Comparison of ENCODE assay signal across 18 cellular contexts in the genomic region with DNA sequence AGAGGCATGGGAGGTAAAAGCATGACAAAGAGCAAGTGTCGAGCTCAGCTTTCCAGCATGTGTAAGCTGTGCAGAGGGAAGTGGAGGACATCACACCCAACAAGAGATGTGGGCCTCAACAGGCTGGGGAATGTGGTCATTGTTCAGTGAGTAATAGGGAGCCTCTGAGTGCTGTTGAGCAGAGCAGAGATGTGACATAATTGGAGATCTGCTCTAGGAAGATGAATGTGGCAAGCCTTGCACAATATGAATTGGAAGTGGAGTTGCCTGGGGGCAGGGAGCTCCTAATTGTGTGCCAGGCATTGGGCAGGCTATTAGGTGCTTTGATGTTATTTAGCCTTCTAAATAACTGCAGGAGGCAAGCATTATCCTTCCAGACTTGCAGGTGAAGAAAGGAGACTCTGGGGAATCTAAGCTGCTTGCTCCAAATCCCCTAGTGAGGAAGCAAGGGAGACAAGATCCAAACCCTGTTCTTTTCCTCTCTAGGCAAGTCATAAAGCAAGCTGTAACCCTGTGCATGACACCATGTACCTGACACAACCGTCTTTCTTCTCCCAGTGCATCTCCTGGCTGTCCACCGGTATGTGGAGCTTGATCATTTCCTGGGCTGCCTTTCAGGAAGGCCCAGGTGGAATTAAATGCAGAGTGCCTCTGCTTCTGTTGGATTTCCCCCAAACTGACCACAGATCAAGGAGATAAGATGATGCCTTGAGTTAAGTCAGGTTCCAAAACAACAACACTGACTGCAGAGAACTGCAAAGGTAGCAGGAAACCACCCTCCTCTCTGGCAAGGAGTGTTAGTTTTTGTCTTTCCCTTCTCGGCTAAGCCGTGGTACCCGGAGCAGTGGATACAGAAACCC.
A peak's percentile ranks its signal among the peaks of the same experiment; 100 is the strongest.
DNase-seq lines count a peak whose midpoint lies in the region; ATAC-seq and TF ChIP-seq lines count a peak whose summit lies in the region.
"Had no signal": no experiment of that assay in that cellular context is flagged by ENCODE, and none has a peak within 500 bp of the region (broad histone marks: within the 10 kb centered on the region; RNA-seq: fewer than 3 reads in every experiment).

No MANE protein-coding gene starts in this region.

- H3K27ac ChIP-seq in BLaER1 (0 out of 2 replicates have a peak overlapping the region, but pooled peaks have one; percentile 11), mammary epithelial cell (ENCODE audit: insufficient read depth, low read depth, low read length) (no peak overlapping the region), foreskin keratinocyte (no peak overlapping the region), spleen (no peak overlapping the region)
- H3K27ac ChIP-seq: KMS-11 had no signal

- no peak overlapping the region for H3K27ac Mint-ChIP-seq in activated T-cell treated with anti-CD3 and anti-CD28 coated beads, Interleukin-2, amount 50 U/mL, for 24 hours
- H3K27ac Mint-ChIP-seq: B cell; CD8-positive, alpha-beta T cell; GM23338 had no signal

- H3K4me3 ChIP-seq in BLaER1 = no peak overlapping the region
- H3K4me3 ChIP-seq in mammary epithelial cell (replicated peaks in 1 of 3; ENCODE audit: insufficient read depth in 1 of 3, low read depth in 2 of 3, low read length in 3 of 3) = no peak overlapping the region
- H3K4me3 ChIP-seq in spleen = no peak overlapping the region
- H3K4me3 ChIP-seq: GM23338 had no signal

- H3K9me3 ChIP-seq in BLaER1 (peaks cover 21% of the 10 kb centered on the region), mammary epithelial cell (replicated peaks; ENCODE audit: insufficient read depth, low read length) (no peaks in the 10 kb centered on the region), spleen (peaks cover 0 to 10% (median 2%) of the 10 kb centered on the region in 8 donors)

- peaks cover 44% of the 10 kb centered on the region for H3K4me1 ChIP-seq in BLaER1
- H3K4me1 ChIP-seq in mammary epithelial cell (ENCODE audit: insufficient read depth, low read length) = peaks cover 13% of the 10 kb centered on the region
- no peaks in the 10 kb centered on the region for H3K4me1 ChIP-seq in foreskin keratinocyte
- H3K4me1 ChIP-seq in spleen = no peaks in the 10 kb centered on the region

- intact Hi-C loops in mammary epithelial cell (cut with micrococcal nuclease) (no loop called here), spleen (cut with DNase I; ENCODE audit: low total_unique reads) (no loop called here)

- no peaks in the 10 kb centered on the region for H4K20me1 ChIP-seq in BLaER1
- no peaks in the 10 kb centered on the region for H4K20me1 ChIP-seq in mammary epithelial cell (ENCODE audit: insufficient read depth, low read length)

- TF ChIP-seq POLR2A in spleen (IDR thresholded peaks at IDR 0.05) = no peak

- H3K9me3 Mint-ChIP-seq in activated T-cell treated with anti-CD3 and anti-CD28 coated beads, Interleukin-2, amount 50 U/mL, for 24 hours = no peaks in the 10 kb centered on the region
- H3K9me3 Mint-ChIP-seq: CD8-positive, alpha-beta T cell; GM23338 had no signal

- H3K4me2 ChIP-seq in BLaER1 (peak overlapping the region; percentile 29), mammary epithelial cell (ENCODE audit: insufficient read depth, low read depth, low read length) (no peak overlapping the region)
- H3K4me2 ChIP-seq: GM23338, KMS-11 had no signal

- no peak overlapping the region for H3K4me3 Mint-ChIP-seq in activated T-cell treated with anti-CD3 and anti-CD28 coated beads, Interleukin-2, amount 50 U/mL, for 24 hours
- H3K4me3 Mint-ChIP-seq: B cell; CD8-positive, alpha-beta T cell; GM23338 had no signal

- no peaks in the 10 kb centered on the region for H3K4me1 Mint-ChIP-seq in activated T-cell treated with anti-CD3 and anti-CD28 coated beads, Interleukin-2, amount 50 U/mL, for 24 hours (ENCODE audit: low read depth)
- H3K4me1 Mint-ChIP-seq: B cell had no signal

- DNase-seq in M059J (ENCODE audit: low read depth) (peak; percentile 67), mammary epithelial cell (peak; percentile 86), foreskin keratinocyte (peak; percentile 50 to 78), NCI-H2081 (lab: John Stamatoyannopoulos, UW) (no peak), spleen (no peak)
- DNase-seq in activated T-cell treated with anti-CD3 and anti-CD28 coated beads, Interleukin-2, amount 50 U/mL, for 24 hours = no peak
- DNase-seq: CD8-positive, alpha-beta T cell; DMS79 treated with DMSO at 0.1 percent for 48 hours; GDM1; MM.1S; NCI-H1436; NCI-H82; SIG-M5 had no signal

- in situ Hi-C loops in mammary epithelial cell (cut with MboI; ENCODE audit: low sequenced_read_pairs in 2 of 2) = no loop called here

- no peaks in the 10 kb centered on the region for H3K27me3 ChIP-seq in BLaER1
- no peaks in the 10 kb centered on the region for H3K27me3 ChIP-seq in mammary epithelial cell (ENCODE audit: insufficient read depth, low read length)
- H3K27me3 ChIP-seq in foreskin keratinocyte = no peaks in the 10 kb centered on the region
- peaks cover 0 to 7% (median 0%) of the 10 kb centered on the region in 7 donors for H3K27me3 ChIP-seq in spleen (replicated peaks in 1 of 7)

- H3K27me3 Mint-ChIP-seq in activated T-cell treated with anti-CD3 and anti-CD28 coated beads, Interleukin-2, amount 50 U/mL, for 24 hours = peaks cover 5% of the 10 kb centered on the region
- H3K27me3 Mint-ChIP-seq: B cell had no signal

- no peak overlapping the region for H3K9ac ChIP-seq in BLaER1
- no peak overlapping the region for H3K9ac ChIP-seq in mammary epithelial cell (ENCODE audit: insufficient read depth, low read length)
- H3K9ac ChIP-seq: KMS-11 had no signal

- peak; percentile 64 for ATAC-seq in foreskin keratinocyte
- no peak for ATAC-seq in GM21381 (IDR thresholded peaks at IDR 0.05; ENCODE audit: unreplicated experiment)
- ATAC-seq: CD8-positive, alpha-beta T cell; GM23338 had no signal

- dilution Hi-C loops in mammary epithelial cell (cut with HindIII; ENCODE audit: low sequenced_read_pairs) = no loop called here

- no peaks in the 10 kb centered on the region for H3K36me3 Mint-ChIP-seq in activated T-cell treated with anti-CD3 and anti-CD28 coated beads, Interleukin-2, amount 50 U/mL, for 24 hours (ENCODE audit: low read depth)
- H3K36me3 Mint-ChIP-seq: CD8-positive, alpha-beta T cell had no signal

- H3K36me3 ChIP-seq in BLaER1 (peaks cover 34% of the 10 kb centered on the region; the same call in 1 of the 2 replicates), mammary epithelial cell (ENCODE audit: insufficient read depth, low read length) (no peaks in the 10 kb centered on the region), spleen (no peaks in the 10 kb centered on the region)

- no TSS peak for BruUV-seq in mammary epithelial cell (replicated peaks; lab: Mats Ljungman, UMichigan)

- 13% methylated on average over 6 of the region's 6 CpGs for WGBS in mammary epithelial cell (ENCODE audit: low coverage, missing lambda C conversion rate)
- 64 to 77% (median 66%) methylated on average over 6 of the region's 6 CpGs for WGBS in spleen, 5 donors

- TF ChIP-seq CTCF in mammary epithelial cell (conservative IDR thresholded peaks at IDR 0.05 in 1 of 2, IDR thresholded peaks at IDR 0.05 in 1 of 2; ENCODE audit: extremely low read depth in 1 of 2, insufficient read depth in 1 of 2, low read depth in 1 of 2, low read length in 2 of 2) (no peak), foreskin keratinocyte (conservative IDR thresholded peaks at IDR 0.05) (no peak), spleen (IDR thresholded peaks at IDR 0.05 in 8 of 11, conservative IDR thresholded peaks at IDR 0.05 in 3 of 11) (no peak)

- CTCF ChIA-PET in mammary epithelial cell (lab: Charles Lee; ENCODE audit: low non-redundant PET) = no interaction called here

- no peaks in the 10 kb centered on the region for H3K79me2 ChIP-seq in mammary epithelial cell (ENCODE audit: insufficient read depth, low read length)

- no peak overlapping the region for H2AFZ ChIP-seq in mammary epithelial cell (ENCODE audit: low read depth, low read length)
- H2AFZ ChIP-seq: GM23338 had no signal

Comparison
In these comparisons a context has a peak if more than half of its experiments do, and no peak if none do; other contexts are left out.
1. DNase-seq: peak in M059J (single experiment), mammary epithelial cell (single experiment) and foreskin keratinocyte (2 of 2); none in activated T-cell treated with anti-CD3 and anti-CD28 coated beads, Interleukin-2, amount 50 U/mL, for 24 hours (single experiment), NCI-H2081 (0 of 2) and spleen (single experiment).